Comparison of ENCODE assay signal across 1 cellular context in the genomic region with DNA sequence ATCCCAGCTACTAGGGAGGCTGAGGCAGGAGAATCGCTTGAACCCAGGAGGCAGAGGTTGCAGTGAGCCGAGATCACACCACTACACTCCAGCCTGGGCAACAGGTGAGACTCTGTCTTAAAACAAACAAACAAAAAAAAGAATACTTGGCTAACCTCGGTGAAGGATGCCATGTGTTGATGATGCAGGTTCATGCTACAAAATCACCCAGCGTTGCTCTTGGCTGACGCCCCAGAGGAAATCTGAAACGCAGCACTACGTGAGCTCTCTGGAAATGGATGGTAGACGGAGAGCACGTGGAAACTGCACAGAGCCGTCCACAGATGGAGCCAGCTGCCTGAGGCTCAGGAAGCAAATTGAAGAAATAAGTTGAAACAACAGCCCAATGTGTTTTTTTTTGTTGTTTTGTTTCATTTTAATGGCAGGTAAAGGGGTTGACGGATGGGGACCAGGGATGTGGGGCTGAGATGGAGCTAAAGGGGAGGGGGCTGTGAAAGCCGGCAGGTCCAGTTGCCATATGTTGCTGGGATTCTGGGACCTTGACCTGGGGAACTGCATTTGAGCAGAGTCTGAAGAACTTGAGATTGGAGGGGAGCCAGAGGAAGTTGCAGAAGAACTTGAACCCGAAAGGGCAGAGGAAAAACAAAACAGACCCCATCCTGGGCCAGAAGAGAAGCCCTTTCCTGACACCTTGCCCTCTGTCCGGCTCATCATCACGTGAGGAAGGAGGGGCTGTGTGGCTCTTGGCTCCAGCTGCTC.
TF ChIP-seq lines count a peak whose summit lies in the region.

No MANE protein-coding gene starts in this region.

TF ChIP-seq in GM23338, 12 proteins besides CTCF, POLR2A, EP300 and RAD21 (continued from another document):
- no peak for TF ChIP-seq EZH2 (IDR thresholded peaks at IDR 0.05; ENCODE audit: low read depth, unreplicated experiment)
- no peak for TF ChIP-seq ZNF331 (CRISPR knock-in tag; IDR thresholded peaks at IDR 0.05; ENCODE audit: low read depth)
- no peak for TF ChIP-seq EZH2phosphoT487 (IDR thresholded peaks at IDR 0.05; ENCODE audit: unreplicated experiment)
- TF ChIP-seq, protein P1, sequence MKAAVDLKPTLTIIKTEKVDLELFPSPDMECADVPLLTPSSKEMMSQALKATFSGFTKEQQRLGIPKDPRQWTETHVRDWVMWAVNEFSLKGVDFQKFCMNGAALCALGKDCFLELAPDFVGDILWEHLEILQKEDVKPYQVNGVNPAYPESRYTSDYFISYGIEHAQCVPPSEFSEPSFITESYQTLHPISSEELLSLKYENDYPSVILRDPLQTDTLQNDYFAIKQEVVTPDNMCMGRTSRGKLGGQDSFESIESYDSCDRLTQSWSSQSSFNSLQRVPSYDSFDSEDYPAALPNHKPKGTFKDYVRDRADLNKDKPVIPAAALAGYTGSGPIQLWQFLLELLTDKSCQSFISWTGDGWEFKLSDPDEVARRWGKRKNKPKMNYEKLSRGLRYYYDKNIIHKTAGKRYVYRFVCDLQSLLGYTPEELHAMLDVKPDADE (IDR thresholded peaks at IDR 0.05) = no peak
- no peak for TF ChIP-seq CREB1 (CRISPR knock-in tag; IDR thresholded peaks at IDR 0.05; ENCODE audit: low read depth)
- TF ChIP-seq ZNF114 (CRISPR knock-in tag; IDR thresholded peaks at IDR 0.05) = no peak
- no peak for TF ChIP-seq REST (IDR thresholded peaks at IDR 0.05; ENCODE audit: unreplicated experiment)
TF ChIP-seq in GM23338: peak in this region for 0.
